Comparison of ENCODE assay signal across 7 cellular contexts in genomic region chr5:78318337-78318736, GRCh38.
"Had no signal": no experiment of that assay in that cellular context is flagged by ENCODE, and none has a peak within 500 bp of the region (broad histone marks: within the 10 kb centered on the region; RNA-seq: fewer than 3 reads in every experiment).

No MANE protein-coding gene starts in this region.

- FAIRE-seq: HepG2, HTR-8/SVneo had no signal

- H3K9ac ChIP-seq: KMS-11 had no signal

- H3K27ac ChIP-seq: HL-60, KMS-11 had no signal

- ATAC-seq: HepG2 had no signal

- H3K4me2 ChIP-seq: KMS-11 had no signal

- DNase-seq: IMR-90, KBM-7, KG1 had no signal
